In genomic region chr3:12807066-12807465, GRCh38 we compare ENCODE assay signal across 17 cellular contexts. TPM values are rescaled to one million over a fixed set of nuclear protein-coding genes. Genes with fewer than 3 reads are reported as not detected.
DNase-seq lines count a peak whose midpoint lies in the region; ATAC-seq and TF ChIP-seq lines count a peak whose summit lies in the region.
"Had no signal": no experiment of that assay in that cellular context is flagged by ENCODE, and none has a peak within 500 bp of the region (broad histone marks: within the 10 kb centered on the region; RNA-seq: fewer than 3 reads in every experiment).

No MANE protein-coding gene starts in this region.

- DNase-seq in activated effector memory CD4-positive, alpha-beta T cell treated with anti-CD3 and anti-CD28 coated beads, Interleukin-2, amount 50 U/mL, for 16 hours, result peak; percentile 54
- no peak for DNase-seq in activated effector memory CD4-positive, alpha-beta T cell treated with Interleukin-2 at 50 U/mL for 16 hours
- DNase-seq in WERI-Rb-1 (no peak), right cardiac atrium (no peak), GM20000 (ENCODE audit: low spot score) (no peak), mammary epithelial cell (no peak)
- no peak for DNase-seq in activated T-cell treated with anti-CD3 and anti-CD28 coated beads, Interleukin-2, amount 50 U/mL, for 4 hours
- DNase-seq: CD4-positive, alpha-beta memory T cell; DMS79 treated with DMSO at 0.1 percent for 48 hours; GM23248; NCI-H146; NCI-H510A treated with DMSO at 0.1 percent for 48 hours had no signal

- H3K36me3 ChIP-seq in WERI-Rb-1, result peaks cover 29% of the 10 kb centered on the region
- H3K36me3 ChIP-seq in skeletal muscle tissue (ENCODE audit: control insufficient read depth in 3 of 3, insufficient read depth in 3 of 3, low read length in 3 of 3), result peaks cover 51 to 59% (median 52%) of the 10 kb centered on the region in 3 donors
- no peaks in the 10 kb centered on the region for H3K36me3 ChIP-seq in mammary epithelial cell (ENCODE audit: insufficient read depth, low read length)

- H3K4me2 ChIP-seq in mammary epithelial cell (ENCODE audit: insufficient read depth, low read depth, low read length), result no peak overlapping the region
- H3K4me2 ChIP-seq: KMS-11 had no signal

- no peaks in the 10 kb centered on the region for H3K4me1 ChIP-seq in right cardiac atrium (ENCODE audit: control insufficient read depth, insufficient read depth, low read length)
- H3K4me1 ChIP-seq in skeletal muscle tissue (ENCODE audit: control insufficient read depth in 3 of 3, insufficient read depth in 3 of 3, low read length in 3 of 3), result peaks cover 26 to 72% (median 65%) of the 10 kb centered on the region in 3 donors
- H3K4me1 ChIP-seq in mammary epithelial cell (ENCODE audit: insufficient read depth, low read length), result peaks cover 6% of the 10 kb centered on the region

- 92% methylated on average over 9 of the region's 9 CpGs for WGBS in right cardiac atrium
- 97% methylated on average over 9 of the region's 9 CpGs for WGBS in mammary epithelial cell (ENCODE audit: low coverage, missing lambda C conversion rate)

- H3K9ac ChIP-seq in skeletal muscle tissue (ENCODE audit: low read depth in 1 of 3, low read length in 3 of 3) (peak overlapping the region in 1 of 3 donors; percentile 64), mammary epithelial cell (ENCODE audit: insufficient read depth, low read length) (no peak overlapping the region)
- H3K9ac ChIP-seq: GM23248, KMS-11 had no signal

- intact Hi-C loops in right cardiac atrium (cut with DNase I) (no loop called here), mammary epithelial cell (cut with micrococcal nuclease) (no loop called here)

- H3K4me3 Mint-ChIP-seq in activated T-cell treated with anti-CD3 and anti-CD28 coated beads, Interleukin-2, amount 50 U/mL, for 4 hours, result no peak overlapping the region
- H3K4me3 Mint-ChIP-seq: CD4-positive, alpha-beta memory T cell had no signal

- H2AFZ ChIP-seq in mammary epithelial cell (ENCODE audit: low read depth, low read length), result no peak overlapping the region
- H2AFZ ChIP-seq: GM23248 had no signal

- H3K27me3 ChIP-seq in WERI-Rb-1 (ENCODE audit: insufficient read depth, low read depth, severe bottlenecking) (no peaks in the 10 kb centered on the region), right cardiac atrium (ENCODE audit: control insufficient read depth, insufficient read depth) (no peaks in the 10 kb centered on the region), skeletal muscle tissue (ENCODE audit: control insufficient read depth in 3 of 3, insufficient read depth in 3 of 3, low read length in 3 of 3) (no peaks in the 10 kb centered on the region), mammary epithelial cell (ENCODE audit: insufficient read depth, low read length) (no peaks in the 10 kb centered on the region)

- peak; percentile 36 for TF ChIP-seq CTCF in WERI-Rb-1 (IDR thresholded peaks at IDR 0.05; ENCODE audit: low read depth, low read length)
- no peak for TF ChIP-seq CTCF in GM20000 (IDR thresholded peaks at IDR 0.05; ENCODE audit: extremely low read depth, missing control alignments)
- no peak for TF ChIP-seq CTCF in mammary epithelial cell (conservative IDR thresholded peaks at IDR 0.05 in 1 of 2, IDR thresholded peaks at IDR 0.05 in 1 of 2; ENCODE audit: extremely low read depth in 1 of 2, insufficient read depth in 1 of 2, low read depth in 1 of 2, low read length in 2 of 2)

- no peak for ATAC-seq in right cardiac atrium
- ATAC-seq in activated T-cell treated with anti-CD3 and anti-CD28 coated beads, Interleukin-2, amount 50 U/mL, for 4 hours, result no peak
- ATAC-seq: Panc1 had no signal

- H3K27ac ChIP-seq in WERI-Rb-1 (no peak overlapping the region), right cardiac atrium (ENCODE audit: low read length) (peak overlapping the region; percentile 71), skeletal muscle tissue (ENCODE audit: low read depth, low read length) (peak overlapping the region; percentile 26), mammary epithelial cell (ENCODE audit: insufficient read depth, low read depth, low read length) (no peak overlapping the region)
- H3K27ac ChIP-seq: 22Rv1, GM23248, KMS-11 had no signal

- no peaks in the 10 kb centered on the region for H3K27me3 Mint-ChIP-seq in activated T-cell treated with anti-CD3 and anti-CD28 coated beads, Interleukin-2, amount 50 U/mL, for 4 hours (ENCODE audit: low read depth)
- H3K27me3 Mint-ChIP-seq: CD4-positive, alpha-beta memory T cell had no signal

- peaks cover 7% of the 10 kb centered on the region for H3K4me1 Mint-ChIP-seq in activated T-cell treated with anti-CD3 and anti-CD28 coated beads, Interleukin-2, amount 50 U/mL, for 4 hours (ENCODE audit: low read depth)

- H3K9me3 ChIP-seq in WERI-Rb-1 (ENCODE audit: severe bottlenecking) (no peaks in the 10 kb centered on the region), right cardiac atrium (ENCODE audit: control insufficient read depth, low read length) (no peaks in the 10 kb centered on the region), skeletal muscle tissue (ENCODE audit: control insufficient read depth in 3 of 3, low read length in 3 of 3) (no peaks in the 10 kb centered on the region), mammary epithelial cell (replicated peaks; ENCODE audit: insufficient read depth, low read length) (no peaks in the 10 kb centered on the region)

- H3K4me3 ChIP-seq in WERI-Rb-1 (ENCODE audit: low read depth, low read length) (no peak overlapping the region), right cardiac atrium (ENCODE audit: low read length) (no peak overlapping the region), skeletal muscle tissue (ENCODE audit: low read length in 3 of 3) (no peak overlapping the region), mammary epithelial cell (replicated peaks in 1 of 3; ENCODE audit: insufficient read depth in 1 of 3, low read depth in 2 of 3, low read length in 3 of 3) (no peak overlapping the region)
- H3K4me3 ChIP-seq: GM23248 had no signal

- no TSS peak for BruUV-seq in mammary epithelial cell (replicated peaks; lab: Mats Ljungman, UMichigan)

- no peaks in the 10 kb centered on the region for H4K20me1 ChIP-seq in mammary epithelial cell (ENCODE audit: insufficient read depth, low read length)

- H3K79me2 ChIP-seq in mammary epithelial cell (ENCODE audit: insufficient read depth, low read length), result no peaks in the 10 kb centered on the region

- dilution Hi-C loops in mammary epithelial cell (cut with HindIII; ENCODE audit: low sequenced_read_pairs), result no loop called here

- CTCF ChIA-PET in mammary epithelial cell (lab: Charles Lee; ENCODE audit: low non-redundant PET), result interaction anchor here (0.7 kb wide), 1 partner anchor 60 kb away, joined by 5 read pairs; no protein-coding TSS in a partner anchor

- no peaks in the 10 kb centered on the region for H3K36me3 Mint-ChIP-seq in activated T-cell treated with anti-CD3 and anti-CD28 coated beads, Interleukin-2, amount 50 U/mL, for 4 hours (ENCODE audit: insufficient read depth)
- H3K36me3 Mint-ChIP-seq: CD4-positive, alpha-beta memory T cell had no signal

- H3K9me3 Mint-ChIP-seq in activated T-cell treated with anti-CD3 and anti-CD28 coated beads, Interleukin-2, amount 50 U/mL, for 4 hours, result no peaks in the 10 kb centered on the region
- H3K9me3 Mint-ChIP-seq: CD4-positive, alpha-beta memory T cell had no signal

- in situ Hi-C loops in mammary epithelial cell (cut with MboI; ENCODE audit: low sequenced_read_pairs in 2 of 2), result no loop called here

RNA-seq across cellular contexts. Expression of gene CAND2, which starts 10.6 kb away (rescaled TPM):
- total RNA-seq in right cardiac atrium (10 to 100 TPM; 33.2 to 63.6 (median 50.4) TPM), skeletal muscle tissue (22.4 TPM), mammary epithelial cell (1 to 10 TPM in 1 of 2 donors, under 1 TPM in 1; 0.42 to 1.7 TPM)
- polyA plus RNA-seq in right cardiac atrium (36.6 TPM), mammary epithelial cell (0.19 TPM)
- polyA minus RNA-seq in mammary epithelial cell, result not detected
- 1 to 10 TPM; 1.0 to 1.9 (median 1.4) TPM for total RNA-seq in activated T-cell treated with anti-CD3 and anti-CD28 coated beads, Interleukin-2, amount 50 U/mL, for 4 hours

RNA-seq across cellular contexts. Expression of gene RPL32, which starts 34.3 kb away (rescaled TPM):
- total RNA-seq in right cardiac atrium (1,000 to 10,000 TPM in 3 of 4 donors, 100 to 1,000 TPM in 1; 993 to 1,089 (median 1,033) TPM), skeletal muscle tissue (1,978 TPM), mammary epithelial cell (1,000 to 10,000 TPM in 1 of 2 donors, 100 to 1,000 TPM in 1; 686 to 1,631 TPM)
- polyA plus RNA-seq in right cardiac atrium (1,539 TPM), mammary epithelial cell (2,092 TPM)
- polyA minus RNA-seq in mammary epithelial cell, result 770 TPM
- 1,000 to 10,000 TPM; 2,424 to 2,614 (median 2,461) TPM for total RNA-seq in activated T-cell treated with anti-CD3 and anti-CD28 coated beads, Interleukin-2, amount 50 U/mL, for 4 hours

RNA-seq across cellular contexts. Expression of gene TMEM40, which starts 48.0 kb away (rescaled TPM):
- total RNA-seq in right cardiac atrium, result 1 to 10 TPM; 3.3 to 5.1 (median 3.7) TPM
- 5.2 TPM for polyA plus RNA-seq in right cardiac atrium
- total RNA-seq in skeletal muscle tissue, result under 0.01 TPM
- 100 to 1,000 TPM in 1 of 2 donors, 10 to 100 TPM in 1; 53.3 to 224 TPM for total RNA-seq in mammary epithelial cell
- 124 TPM for polyA plus RNA-seq in mammary epithelial cell
- 126 TPM for polyA minus RNA-seq in mammary epithelial cell
- not detected for total RNA-seq in activated T-cell treated with anti-CD3 and anti-CD28 coated beads, Interleukin-2, amount 50 U/mL, for 4 hours
- total RNA-seq: CD4-positive, alpha-beta memory T cell; G401; GM23248 had no signal
- polyA plus RNA-seq: CD4-positive, alpha-beta memory T cell; GM23248 had no signal

Comparison
In these comparisons a context has a peak if more than half of its experiments do, and no peak if none do; other contexts are left out.
1. H3K27ac ChIP-seq: peak in right cardiac atrium (single experiment) and skeletal muscle tissue (single experiment); none in WERI-Rb-1 (single experiment) and mammary epithelial cell (single experiment).
2. RNA of gene TMEM40, which starts 48.0 kb away (total RNA-seq): 53.3 to 224 TPM in mammary epithelial cell; 3.3 to 5.1 TPM in right cardiac atrium, under 0.01 TPM in skeletal muscle tissue (single experiment) and not detected in activated T-cell treated with anti-CD3 and anti-CD28 coated beads, Interleukin-2, amount 50 U/mL, for 4 hours; every median in the first group is over 4 times any median in the second.